Comparison of ENCODE assay signal across 14 cellular contexts in the genomic region with DNA sequence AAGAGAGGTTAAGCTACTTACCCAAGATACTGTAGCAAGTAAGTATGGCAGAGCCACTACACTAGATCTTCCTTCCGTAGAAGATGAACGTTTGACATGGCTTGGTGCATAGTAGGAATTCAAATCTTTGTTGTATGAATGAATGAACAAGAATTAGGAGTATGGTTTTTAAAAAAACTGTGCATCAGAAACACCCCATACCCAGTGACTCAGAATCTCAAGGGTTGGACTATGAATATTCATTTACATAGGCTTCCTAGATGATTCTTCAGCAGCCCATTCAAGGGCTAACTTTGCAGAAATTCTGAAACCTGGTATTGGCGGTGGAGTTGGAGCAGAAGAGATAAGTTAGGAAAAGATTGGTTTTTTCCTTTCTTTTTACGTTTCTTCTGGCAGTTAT. TPM values are rescaled to one million over a fixed set of nuclear protein-coding genes. Genes with fewer than 3 reads are reported as not detected.
DNase-seq lines count a peak whose midpoint lies in the region; TF ChIP-seq lines count a peak whose summit lies in the region.
"Had no signal": no experiment of that assay in that cellular context is flagged by ENCODE, and none has a peak within 500 bp of the region (broad histone marks: within the 10 kb centered on the region; RNA-seq: fewer than 3 reads in every experiment).

No MANE protein-coding gene starts in this region.

- peaks cover 69% of the 10 kb centered on the region for H3K4me1 Mint-ChIP-seq in activated CD4-positive, alpha-beta T cell treated with anti-CD3 and anti-CD28 coated beads, Interleukin-2, amount 10 ng/mL, durations not matched to agents 24 days and 14 days
- peaks cover 90% of the 10 kb centered on the region for H3K4me1 Mint-ChIP-seq in brain

- H3K36me3 Mint-ChIP-seq in activated CD4-positive, alpha-beta T cell treated with anti-CD3 and anti-CD28 coated beads, Interleukin-2, amount 10 ng/mL, durations not matched to agents 24 days and 14 days (ENCODE audit: low read depth) = peaks cover 65% of the 10 kb centered on the region
- H3K36me3 Mint-ChIP-seq in brain = peaks cover 3% of the 10 kb centered on the region

- H3K36me3 ChIP-seq in OCI-LY1 (ENCODE audit: insufficient read depth, low read length) (peaks cover 72% of the 10 kb centered on the region; the same call in 1 of the 2 replicates), skeletal muscle satellite cell (ENCODE audit: insufficient read depth, low read length) (peaks cover 19% of the 10 kb centered on the region), spleen (peaks cover 0 to 24% (median 4%) of the 10 kb centered on the region in 6 donors)
- H3K36me3 ChIP-seq: tibial nerve had no signal

- TF ChIP-seq CTCF in OCI-LY1 (IDR thresholded peaks at IDR 0.05; ENCODE audit: low read length) = no peak
- no peak for TF ChIP-seq CTCF in brain (conservative IDR thresholded peaks at IDR 0.05)
- no peak for TF ChIP-seq CTCF in spleen (IDR thresholded peaks at IDR 0.05 in 8 of 11, conservative IDR thresholded peaks at IDR 0.05 in 3 of 11)

- H4K20me1 ChIP-seq in OCI-LY1 (ENCODE audit: insufficient read depth, low read length) = peaks cover 6% of the 10 kb centered on the region; the same call in 1 of the 2 replicates

- peaks cover 95% of the 10 kb centered on the region for H3K79me2 ChIP-seq in OCI-LY1 (ENCODE audit: insufficient read depth, low read length)

- H3K27me3 ChIP-seq in OCI-LY1 (ENCODE audit: insufficient read depth, low read length) (no peaks in the 10 kb centered on the region), skeletal muscle satellite cell (ENCODE audit: control insufficient read depth, insufficient read depth, low read length) (no peaks in the 10 kb centered on the region), spleen (replicated peaks in 1 of 7) (no peaks in the 10 kb centered on the region)
- H3K27me3 ChIP-seq: tibial nerve had no signal

- H3K9ac ChIP-seq in OCI-LY1 (ENCODE audit: low read length) (peak overlapping the region; percentile 25; the same call in 1 of the 2 replicates), skeletal muscle satellite cell (ENCODE audit: low read depth, low read length) (no peak overlapping the region)

- H3K9me3 ChIP-seq in OCI-LY1 (ENCODE audit: low read length) (no peaks in the 10 kb centered on the region), skeletal muscle satellite cell (replicated peaks; ENCODE audit: low read length) (no peaks in the 10 kb centered on the region), spleen (no peaks in the 10 kb centered on the region)
- H3K9me3 ChIP-seq: tibial nerve had no signal

- intact Hi-C loops in activated CD4-positive, alpha-beta T cell treated with anti-CD3 and anti-CD28 coated beads, Interleukin-2, amount 10 ng/mL, durations not matched to agents 24 days and 14 days (cut with micrococcal nuclease) = loop anchor here (2.0 kb wide), 2 partner anchors 16 to 28 kb away; no protein-coding TSS in a partner anchor
- intact Hi-C loops in spleen (cut with DNase I; ENCODE audit: low total_unique reads) = no loop called here

- peak overlapping the region; percentile 94 for H3K4me3 Mint-ChIP-seq in activated CD4-positive, alpha-beta T cell treated with anti-CD3 and anti-CD28 coated beads, Interleukin-2, amount 10 ng/mL, durations not matched to agents 24 days and 14 days
- H3K4me3 Mint-ChIP-seq in brain = peak overlapping the region in 3 of 5 experiments; percentile 2 to 99 (median 56)

- no peaks in the 10 kb centered on the region for H3K27me3 Mint-ChIP-seq in activated CD4-positive, alpha-beta T cell treated with anti-CD3 and anti-CD28 coated beads, Interleukin-2, amount 10 ng/mL, durations not matched to agents 24 days and 14 days
- H3K27me3 Mint-ChIP-seq in brain = no peaks in the 10 kb centered on the region

- no peak overlapping the region for H2AFZ ChIP-seq in OCI-LY1 (ENCODE audit: low read length)

- no peaks in the 10 kb centered on the region for H3K9me2 ChIP-seq in OCI-LY1 (ENCODE audit: low read depth, low read length)

- H3F3A ChIP-seq in OCI-LY1 (ENCODE audit: insufficient read depth, low read length) = no peaks in the 10 kb centered on the region

- H3K4me3 ChIP-seq in OCI-LY1 (ENCODE audit: low read depth, low read length, poor library complexity, severe bottlenecking) (peak overlapping the region; percentile 82), skeletal muscle satellite cell (ENCODE audit: low read length) (no peak overlapping the region), spleen (peak overlapping the region in 2 of 8 donors; percentile 7 to 87)
- H3K4me3 ChIP-seq: tibial nerve had no signal

- H3K4me1 ChIP-seq in OCI-LY1 (ENCODE audit: insufficient read depth, low read length, severe bottlenecking) (peaks cover 88% of the 10 kb centered on the region), skeletal muscle satellite cell (ENCODE audit: control insufficient read depth, insufficient read depth, low read length) (peaks cover 69% of the 10 kb centered on the region), spleen (peaks cover 83 to 94% (median 91%) of the 10 kb centered on the region in 6 donors)

- no peaks in the 10 kb centered on the region for H3K9me3 Mint-ChIP-seq in activated CD4-positive, alpha-beta T cell treated with anti-CD3 and anti-CD28 coated beads, Interleukin-2, amount 10 ng/mL, durations not matched to agents 24 days and 14 days
- H3K9me3 Mint-ChIP-seq in brain = no peaks in the 10 kb centered on the region

- H3K27ac Mint-ChIP-seq in activated CD4-positive, alpha-beta T cell treated with anti-CD3 and anti-CD28 coated beads, Interleukin-2, amount 10 ng/mL, durations not matched to agents 24 days and 14 days = peak overlapping the region; percentile 80
- H3K27ac Mint-ChIP-seq in brain = peak overlapping the region in 2 of 5 experiments; percentile 64 to 100

- peak overlapping the region; percentile 72 for H3K4me2 ChIP-seq in OCI-LY1 (ENCODE audit: low read length)
- peak overlapping the region; percentile 56 for H3K4me2 ChIP-seq in skeletal muscle satellite cell (ENCODE audit: low read length)

- H3K27ac ChIP-seq in OCI-LY1 (ENCODE audit: low read depth, low read length, poor library complexity, severe bottlenecking) = peak overlapping the region; percentile 94
- H3K27ac ChIP-seq in spleen = peak overlapping the region in 4 of 8 donors; percentile 24 to 100 (median 35)

- WGBS in spleen, 5 donors = 53 to 73% (median 61%) methylated on average over 4 of the region's 4 CpGs

- TF ChIP-seq POLR2A in spleen (IDR thresholded peaks at IDR 0.05) = no peak

- no peak for DNase-seq in activated CD4-positive, alpha-beta T cell treated with anti-CD3 and anti-CD28 coated beads, Interleukin-2, amount 10 ng/mL, durations not matched to agents 24 days and 14 days
- no peak for DNase-seq in activated CD4-positive, alpha-beta T cell treated with anti-CD3 and anti-CD28 coated beads for 1 hour
- DNase-seq in spleen (no peak), COLO668 (lab: John Stamatoyannopoulos, UW; ENCODE audit: unreplicated experiment) (no peak), 8988T (no peak)
- DNase-seq: activated effector memory CD4-positive, alpha-beta T cell treated with anti-CD3 and anti-CD28 coated beads, Interleukin-2, amount 50 U/mL, for 16 hours; NCI-H446 treated with DMSO at 0.1 percent for 48 hours; occipital lobe; stimulated activated CD4-positive, alpha-beta T cell treated with anti-CD3 and anti-CD28 coated beads, Interleukin-4, amount 100 ng/mL, for 24 hours; T-helper 9 cell had no signal

RNA-seq across cellular contexts. Expression of gene ACTR3, which starts 5.4 kb away (rescaled TPM):
- 452 and 460 TPM in 2 replicates for total RNA-seq in activated CD4-positive, alpha-beta T cell treated with anti-CD3 and anti-CD28 coated beads, Interleukin-2, amount 10 ng/mL, durations not matched to agents 24 days and 14 days
- polyA plus RNA-seq in brain (ENCODE audit: insufficient read depth, low read depth, low replicate concordance) = 111 TPM
- 235 and 246 TPM in 2 replicates for total RNA-seq in skeletal muscle satellite cell (2012; rRNA removed)
- total RNA-seq in spleen = 100 to 1,000 TPM; 186 to 488 (median 286) TPM
- 100 to 1,000 TPM in 2 of 3 donors, 10 to 100 TPM in 1; 75.5 to 118 (median 115) TPM for polyA plus RNA-seq in spleen
